Comparison of ENCODE assay signal across 10 cellular contexts in the genomic region with DNA sequence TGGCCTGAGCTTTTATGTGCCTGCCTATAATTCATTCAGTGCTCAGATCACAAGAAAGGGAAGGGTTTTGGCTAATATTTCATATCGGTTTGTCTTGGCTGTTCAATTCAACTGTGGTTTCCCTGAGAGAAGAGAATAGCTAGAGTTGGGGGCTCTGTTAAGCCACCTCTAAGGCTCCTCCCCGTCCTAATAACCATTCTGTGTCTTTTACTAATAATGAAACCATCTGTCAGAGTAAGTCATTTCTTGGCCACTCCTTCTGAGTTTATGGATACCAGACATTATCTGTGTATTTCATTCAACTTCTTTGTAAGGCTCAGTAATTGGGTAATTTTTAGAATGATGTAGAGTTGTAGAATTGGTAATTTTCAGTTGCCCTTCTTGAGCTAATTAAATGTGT. TPM values are rescaled to one million over a fixed set of nuclear protein-coding genes. Genes with fewer than 3 reads are reported as not detected.
DNase-seq lines count a peak whose midpoint lies in the region; ATAC-seq and TF ChIP-seq lines count a peak whose summit lies in the region.
"Had no signal": no experiment of that assay in that cellular context is flagged by ENCODE, and none has a peak within 500 bp of the region (broad histone marks: within the 10 kb centered on the region; RNA-seq: fewer than 3 reads in every experiment).

No MANE protein-coding gene starts in this region.

- no peak overlapping the region for H3K27ac ChIP-seq in esophagus muscularis mucosa (replicated peaks in 1 of 4)
- no peak overlapping the region for H3K27ac ChIP-seq in vagina
- no peak overlapping the region for H3K27ac ChIP-seq in Peyer's patch

- intact Hi-C loops in esophagus muscularis mucosa (cut with DNase I) (no loop called here), vagina (cut with DNase I) (no loop called here)

- 74% methylated on average over 2 of the region's 2 CpGs for WGBS in esophagus muscularis mucosa

- H3K36me3 ChIP-seq in esophagus muscularis mucosa (no peaks in the 10 kb centered on the region), vagina (no peaks in the 10 kb centered on the region), Peyer's patch (no peaks in the 10 kb centered on the region)

- H3K4me3 ChIP-seq in esophagus muscularis mucosa (no peak overlapping the region), vagina (no peak overlapping the region), Peyer's patch (no peak overlapping the region)

- DNase-seq in esophagus muscularis mucosa (ENCODE audit: extremely low spot score) (peak; percentile 12), vagina (ENCODE audit: extremely low spot score in 2 of 2) (no peak), Peyer's patch (no peak)
- no peak for DNase-seq in activated CD4-positive, CD25-positive, alpha-beta regulatory T cell (lab: John Stamatoyannopoulos, UW)
- DNase-seq: DMS79 treated with DMSO at 0.1 percent for 48 hours, NCI-H187 treated with DMSO at 0.1 percent for 48 hours, Right ventricle myocardium superior had no signal

- TF ChIP-seq POLR2A in esophagus muscularis mucosa (IDR thresholded peaks at IDR 0.05; ENCODE audit: low read depth) = no peak
- no peak for TF ChIP-seq POLR2A in vagina (IDR thresholded peaks at IDR 0.05)
- TF ChIP-seq POLR2A in Peyer's patch (IDR thresholded peaks at IDR 0.05) = no peak

- no peak for TF ChIP-seq EP300 in esophagus muscularis mucosa (IDR thresholded peaks at IDR 0.05)

- H3K27me3 ChIP-seq in esophagus muscularis mucosa = peaks cover 0 to 31% (median 0%) of the 10 kb centered on the region in 4 donors
- no peaks in the 10 kb centered on the region for H3K27me3 ChIP-seq in vagina
- H3K27me3 ChIP-seq in Peyer's patch = no peaks in the 10 kb centered on the region

- TF ChIP-seq CTCF in esophagus muscularis mucosa (IDR thresholded peaks at IDR 0.05) (no peak), vagina (IDR thresholded peaks at IDR 0.05) (no peak), Peyer's patch (IDR thresholded peaks at IDR 0.05) (no peak)

- H3K9me3 ChIP-seq in esophagus muscularis mucosa (no peaks in the 10 kb centered on the region), vagina (no peaks in the 10 kb centered on the region), Peyer's patch (no peaks in the 10 kb centered on the region)

- ATAC-seq in GM18861 (IDR thresholded peaks at IDR 0.05; ENCODE audit: unreplicated experiment) = peak; percentile 52
- ATAC-seq in GM21423 (IDR thresholded peaks at IDR 0.05; ENCODE audit: unreplicated experiment) = peak; percentile 49
- ATAC-seq in HG03103 (IDR thresholded peaks at IDR 0.05; ENCODE audit: low read depth, unreplicated experiment) = peak; percentile 51

- H3K4me1 ChIP-seq in esophagus muscularis mucosa = peaks cover 26 to 33% (median 29%) of the 10 kb centered on the region in 4 donors
- H3K4me1 ChIP-seq in vagina = peaks cover 31% of the 10 kb centered on the region
- peaks cover 0 to 8% (median 0%) of the 10 kb centered on the region in 4 donors for H3K4me1 ChIP-seq in Peyer's patch

RNA-seq across cellular contexts. Expression of gene STX11, which starts 5.2 kb away (rescaled TPM):
- 10 to 100 TPM in 1 of 4 donors, 1 to 10 TPM in 3; 3.3 to 14.1 (median 7.1) TPM for total RNA-seq in esophagus muscularis mucosa
- 5.4 TPM for total RNA-seq in vagina
- 10 to 100 TPM in 1 of 4 donors, 1 to 10 TPM in 3; 1.6 to 11.6 (median 2.4) TPM for total RNA-seq in Peyer's patch
